ENCODE assay signal across 11 cellular contexts in the genomic region with DNA sequence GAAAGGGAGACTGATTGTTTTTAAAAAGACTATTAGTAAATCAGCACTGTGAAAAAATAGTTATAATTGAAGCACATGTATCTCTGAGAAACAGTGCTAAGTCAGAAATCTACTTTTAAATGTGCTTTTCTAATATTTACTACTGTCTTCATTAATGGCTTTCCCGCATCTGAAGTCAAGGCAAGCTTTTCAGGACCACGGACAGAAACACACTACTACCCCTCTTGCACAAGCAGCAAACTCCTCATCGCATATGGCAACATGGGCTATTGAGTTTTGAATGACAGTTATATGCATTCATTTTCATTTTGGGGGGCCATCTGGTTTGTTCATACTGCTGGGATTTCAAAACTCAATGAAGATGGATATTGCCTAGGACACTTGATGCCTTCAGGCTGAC.
DNase-seq lines count a peak whose midpoint lies in the region; TF ChIP-seq lines count a peak whose summit lies in the region.
"Had no signal": no experiment of that assay in that cellular context is flagged by ENCODE, and none has a peak within 500 bp of the region (broad histone marks: within the 10 kb centered on the region; RNA-seq: fewer than 3 reads in every experiment).

No MANE protein-coding gene starts in this region.

- no peaks in the 10 kb centered on the region for H4K20me1 ChIP-seq in SK-N-SH (ENCODE audit: insufficient read depth)

- H3K9me3 ChIP-seq in A673 (ENCODE audit: low read depth, low read length, poor library complexity, severe bottlenecking) (no peaks in the 10 kb centered on the region), SK-N-SH (no peaks in the 10 kb centered on the region), sigmoid colon (no peaks in the 10 kb centered on the region)
- H3K9me3 ChIP-seq: mucosa of descending colon had no signal

- no peak overlapping the region for H3K9ac ChIP-seq in SK-N-SH

- TF ChIP-seq CTCF in A673 (conservative IDR thresholded peaks at IDR 0.05; ENCODE audit: low read depth, low read length), result no peak
- TF ChIP-seq CTCF in SK-N-SH (IDR thresholded peaks at IDR 0.05), result no peak
- no peak for TF ChIP-seq CTCF in GM13977 (IDR thresholded peaks at IDR 0.05; ENCODE audit: extremely low read depth, insufficient read depth, missing control alignments)
- TF ChIP-seq CTCF in sigmoid colon (IDR thresholded peaks at IDR 0.05), result no peak

- no peaks in the 10 kb centered on the region for H3F3A ChIP-seq in SK-N-SH (replicated peaks; ENCODE audit: insufficient read depth)

- no peak overlapping the region for H3K4me3 ChIP-seq in A673 (ENCODE audit: low read depth, low read length, poor library complexity, severe bottlenecking)
- no peak overlapping the region for H3K4me3 ChIP-seq in SK-N-SH (ENCODE audit: low read depth in 2 of 2, low read length in 1 of 2)
- no peak overlapping the region for H3K4me3 ChIP-seq in sigmoid colon
- H3K4me3 ChIP-seq: dorsolateral prefrontal cortex, mucosa of descending colon had no signal

- H3K36me3 ChIP-seq in A673 (ENCODE audit: insufficient read depth, low read length, poor library complexity, severe bottlenecking), result no peaks in the 10 kb centered on the region
- H3K36me3 ChIP-seq in SK-N-SH (replicated peaks in 1 of 2; ENCODE audit: control insufficient read depth in 1 of 2, insufficient read depth in 2 of 2, low read length in 1 of 2), result no peaks in the 10 kb centered on the region
- no peaks in the 10 kb centered on the region for H3K36me3 ChIP-seq in sigmoid colon

- CTCF ChIA-PET in A673 (lab: Charles Lee) (no interaction called here), SK-N-SH (lab: Yijun Ruan, JAX) (interaction anchor here (1.0 kb wide), 1 partner anchor 10 kb away, joined by 3 read pairs; no protein-coding TSS in a partner anchor)

- DNase-seq in A673 (ENCODE audit: low spot score) (peak; percentile 52), HPDE6-E6E7 (ENCODE audit: extremely low spot score) (peak; percentile 25), SK-N-SH (no peak), glomerular endothelial cell (ENCODE audit: extremely low read depth, low read depth, low spot score) (peak; percentile 7), GM13977 (ENCODE audit: low spot score) (no peak), DMS114 treated with DMSO at 0.1 percent for 48 hours (lab: John Stamatoyannopoulos, UW; ENCODE audit: unreplicated experiment) (no peak), sigmoid colon (no peak), UCSD-AML1 (lab: John Stamatoyannopoulos, UW; ENCODE audit: unreplicated experiment) (no peak)
- DNase-seq: dorsolateral prefrontal cortex, NCI-H524 had no signal

- H2AFZ ChIP-seq in SK-N-SH (ENCODE audit: low read depth), result no peak overlapping the region

- H3K4me1 ChIP-seq in A673 (ENCODE audit: insufficient read depth, low read length, poor library complexity, severe bottlenecking) (no peaks in the 10 kb centered on the region), SK-N-SH (ENCODE audit: control insufficient read depth in 1 of 2, insufficient read depth in 2 of 2, low read depth in 1 of 2, low read length in 1 of 2) (peaks cover 0 to 5% of the 10 kb centered on the region in 2 experiments; a peak in 1 of 4 replicates), sigmoid colon (no peaks in the 10 kb centered on the region)

- no peaks in the 10 kb centered on the region for H3K9me2 ChIP-seq in SK-N-SH

- in situ Hi-C loops in GM13977 (cut with MboI; ENCODE audit: low pct_unique_long_range_greater_than_20kb, low sequenced_read_pairs, unreplicated experiment), result no loop called here

- TF ChIP-seq RAD21 in SK-N-SH (IDR thresholded peaks at IDR 0.05; ENCODE audit: low read length), result no peak

- TF ChIP-seq EP300 in SK-N-SH (IDR thresholded peaks at IDR 0.05; ENCODE audit: borderline replicate concordance in 1 of 2, low read depth in 1 of 2, low read length in 1 of 2) (no peak), sigmoid colon (IDR thresholded peaks at IDR 0.05) (no peak)

- H3K4me2 ChIP-seq in SK-N-SH, result no peak overlapping the region

- intact Hi-C loops in A673 (cut with micrococcal nuclease; ENCODE audit: unreplicated experiment), result no loop called here
- intact Hi-C loops in sigmoid colon (cut with DNase I), result no loop called here

- no peak for TF ChIP-seq POLR2A in sigmoid colon (IDR thresholded peaks at IDR 0.05)

- no TSS peak for BruUV-seq in A673 (replicated peaks; lab: Mats Ljungman, UMichigan)

- POLR2A ChIA-PET in A673 (lab: Charles Lee; ENCODE audit: low non-redundant PET), result no interaction called here
- POLR2A ChIA-PET in SK-N-SH (lab: Yijun Ruan, JAX), result no interaction called here

- peaks cover 13% of the 10 kb centered on the region for H3K27me3 ChIP-seq in A673 (replicated peaks; ENCODE audit: insufficient read depth, low read depth, low read length, poor library complexity)
- H3K27me3 ChIP-seq in SK-N-SH (ENCODE audit: insufficient read depth), result no peaks in the 10 kb centered on the region
- H3K27me3 ChIP-seq in sigmoid colon, result no peaks in the 10 kb centered on the region
- H3K27me3 ChIP-seq: dorsolateral prefrontal cortex had no signal

- H3K27ac ChIP-seq in A673 (ENCODE audit: low read depth, low read length, poor library complexity, severe bottlenecking), result no peak overlapping the region
- H3K27ac ChIP-seq in SK-N-SH (ENCODE audit: low read depth in 2 of 2, low read length in 1 of 2), result no peak overlapping the region
- no peak overlapping the region for H3K27ac ChIP-seq in sigmoid colon
- H3K27ac ChIP-seq: dorsolateral prefrontal cortex had no signal

- H3K79me2 ChIP-seq in SK-N-SH (ENCODE audit: insufficient read depth), result no peaks in the 10 kb centered on the region

- WGBS in SK-N-SH (ENCODE audit: low lambda C conversion rate), result 72% methylated on average over 3 of the region's 3 CpGs
- WGBS in sigmoid colon, 2 donors, result 13 to 25% methylated on average over 3 of the region's 3 CpGs

TF ChIP-seq in SK-N-SH, 30 proteins besides CTCF, POLR2A, EP300 and RAD21:
- TF ChIP-seq, protein P1, sequence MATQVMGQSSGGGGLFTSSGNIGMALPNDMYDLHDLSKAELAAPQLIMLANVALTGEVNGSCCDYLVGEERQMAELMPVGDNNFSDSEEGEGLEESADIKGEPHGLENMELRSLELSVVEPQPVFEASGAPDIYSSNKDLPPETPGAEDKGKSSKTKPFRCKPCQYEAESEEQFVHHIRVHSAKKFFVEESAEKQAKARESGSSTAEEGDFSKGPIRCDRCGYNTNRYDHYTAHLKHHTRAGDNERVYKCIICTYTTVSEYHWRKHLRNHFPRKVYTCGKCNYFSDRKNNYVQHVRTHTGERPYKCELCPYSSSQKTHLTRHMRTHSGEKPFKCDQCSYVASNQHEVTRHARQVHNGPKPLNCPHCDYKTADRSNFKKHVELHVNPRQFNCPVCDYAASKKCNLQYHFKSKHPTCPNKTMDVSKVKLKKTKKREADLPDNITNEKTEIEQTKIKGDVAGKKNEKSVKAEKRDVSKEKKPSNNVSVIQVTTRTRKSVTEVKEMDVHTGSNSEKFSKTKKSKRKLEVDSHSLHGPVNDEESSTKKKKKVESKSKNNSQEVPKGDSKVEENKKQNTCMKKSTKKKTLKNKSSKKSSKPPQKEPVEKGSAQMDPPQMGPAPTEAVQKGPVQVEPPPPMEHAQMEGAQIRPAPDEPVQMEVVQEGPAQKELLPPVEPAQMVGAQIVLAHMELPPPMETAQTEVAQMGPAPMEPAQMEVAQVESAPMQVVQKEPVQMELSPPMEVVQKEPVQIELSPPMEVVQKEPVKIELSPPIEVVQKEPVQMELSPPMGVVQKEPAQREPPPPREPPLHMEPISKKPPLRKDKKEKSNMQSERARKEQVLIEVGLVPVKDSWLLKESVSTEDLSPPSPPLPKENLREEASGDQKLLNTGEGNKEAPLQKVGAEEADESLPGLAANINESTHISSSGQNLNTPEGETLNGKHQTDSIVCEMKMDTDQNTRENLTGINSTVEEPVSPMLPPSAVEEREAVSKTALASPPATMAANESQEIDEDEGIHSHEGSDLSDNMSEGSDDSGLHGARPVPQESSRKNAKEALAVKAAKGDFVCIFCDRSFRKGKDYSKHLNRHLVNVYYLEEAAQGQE (IDR thresholded peaks at IDR 0.05; ENCODE audit: low read depth, low read length), result peak; percentile 99
- no peak for TF ChIP-seq RXRA (IDR thresholded peaks at IDR 0.05; ENCODE audit: borderline replicate concordance, low read depth)

Comparison
In these comparisons a context has a peak if more than half of its experiments do, and no peak if none do; other contexts are left out.
1. DNase-seq: peak in A673 (single experiment), HPDE6-E6E7 (single experiment) and glomerular endothelial cell (single experiment); none in SK-N-SH (single experiment), GM13977 (single experiment), DMS114 treated with DMSO at 0.1 percent for 48 hours (single experiment), sigmoid colon (single experiment) and UCSD-AML1 (single experiment).